In genomic region chr15:90650117-90650955, GRCh38 we compare ENCODE assay signal across 11 cellular contexts.
DNase-seq lines count a peak whose midpoint lies in the region; ATAC-seq, FAIRE-seq and TF ChIP-seq lines count a peak whose summit lies in the region.
"Had no signal": no experiment of that assay in that cellular context is flagged by ENCODE, and none has a peak within 500 bp of the region (broad histone marks: within the 10 kb centered on the region; RNA-seq: fewer than 3 reads in every experiment).

No MANE protein-coding gene starts in this region.

- H3K9ac ChIP-seq in Karpas-422 (ENCODE audit: low read length) (no peak overlapping the region), K562 (ENCODE audit: insufficient read depth in 1 of 2, low read depth in 2 of 2, low read length in 2 of 2) (peak overlapping the region; percentile 46 to 69; a peak in 3 of 4 replicates)

- no peak for ATAC-seq in activated CD4-positive, alpha-beta T cell treated with anti-CD3 and anti-CD28 coated beads for 36 hours
- peak; percentile 34 for ATAC-seq in K562
- no peak for ATAC-seq in HG02678 (IDR thresholded peaks at IDR 0.05; ENCODE audit: unreplicated experiment)

- no peaks in the 10 kb centered on the region for H3K9me1 ChIP-seq in K562 (ENCODE audit: control insufficient read depth, insufficient read depth, low read length)

- peak; percentile 25 to 56; a peak in 3 of 4 replicates for TF ChIP-seq RAD21 in K562 (CRISPR knock-in tag; conservative IDR thresholded peaks at IDR 0.05 in 1 of 2, IDR thresholded peaks at IDR 0.05 in 1 of 2)

- WGBS in K562 (ENCODE audit: insufficient coverage, low coverage, missing lambda C conversion rate) = 3% methylated on average over 8 of the region's 8 CpGs

- H3K4me2 ChIP-seq in Karpas-422 (ENCODE audit: low read depth, low read length, poor library complexity, severe bottlenecking) (peak overlapping the region; percentile 23), K562 (ENCODE audit: insufficient read depth, low read length) (peak overlapping the region; percentile 66)

- no peak overlapping the region for H3K4me3 Mint-ChIP-seq in activated CD4-positive, alpha-beta T cell treated with anti-CD3 and anti-CD28 coated beads for 36 hours

- intact Hi-C loops in activated CD4-positive, alpha-beta T cell treated with anti-CD3 and anti-CD28 coated beads for 36 hours (cut with DNase I, micrococcal nuclease) = no loop called here
- intact Hi-C loops in K562 (cut with micrococcal nuclease) = loop anchor here (5.0 kb wide), 1 partner anchor 222 kb away; no protein-coding TSS in a partner anchor

- H3K4me1 ChIP-seq in Karpas-422 (ENCODE audit: low read length) (peaks cover 33% of the 10 kb centered on the region), K562 (replicated peaks in 1 of 2; ENCODE audit: control insufficient read depth in 2 of 2, insufficient read depth in 2 of 2, low read length in 2 of 2) (peaks cover 38 to 39% of the 10 kb centered on the region in 2 experiments), BE2C (peaks cover 3% of the 10 kb centered on the region)

- TF ChIP-seq EP300 in K562 (IDR thresholded peaks at IDR 0.05; ENCODE audit: low read length) = peak; percentile 44; the same call in 1 of the 2 replicates

- no peak overlapping the region for H3K27ac ChIP-seq in Karpas-422 (ENCODE audit: low read length)
- H3K27ac ChIP-seq in K562 (ENCODE audit: extremely low read depth, low read depth, low read length) = peak overlapping the region; percentile 97
- H3K27ac ChIP-seq: thoracic aorta had no signal

- DNase-seq in activated CD4-positive, alpha-beta T cell treated with anti-CD3 and anti-CD28 coated beads for 36 hours = no peak
- DNase-seq in activated CD4-positive, alpha-beta T cell treated with anti-CD3 and anti-CD28 coated beads for 4 hours = no peak
- DNase-seq in Karpas-422 (no peak), K562 (ENCODE audit: extremely low read depth in 1 of 4, low spot score in 3 of 4) (peak in 2 of 4 experiments; percentile 49 to 69), pulmonary artery endothelial cell (ENCODE audit: low read depth, low spot score) (peak; percentile 71), GM19240 (ENCODE audit: insufficient read length, low spot score) (no peak), BE2C (no peak)
- DNase-seq: foreskin melanocyte had no signal

- TF ChIP-seq CTCF in K562 (IDR thresholded peaks at IDR 0.05 in 2 of 3, conservative IDR thresholded peaks at IDR 0.05 in 1 of 3; ENCODE audit: insufficient read depth in 2 of 3, low read depth in 1 of 3, low read length in 3 of 3) = no peak
- no peak for TF ChIP-seq CTCF in BE2C (IDR thresholded peaks at IDR 0.05; ENCODE audit: low read depth, low read length)

- TF ChIP-seq POLR2A in K562 (conservative IDR thresholded peaks at IDR 0.05) = peak; percentile 49; the same call in 1 of the 2 replicates

- peak overlapping the region; percentile 15 for H3K27ac Mint-ChIP-seq in activated CD4-positive, alpha-beta T cell treated with anti-CD3 and anti-CD28 coated beads for 36 hours

- no peaks in the 10 kb centered on the region for H3K79me2 ChIP-seq in Karpas-422 (ENCODE audit: low read length)
- H3K79me2 ChIP-seq in K562 (ENCODE audit: control insufficient read depth, insufficient read depth, low read length) = no peaks in the 10 kb centered on the region

- POLR2A ChIA-PET in activated CD4-positive, alpha-beta T cell treated with anti-CD3 and anti-CD28 coated beads for 36 hours (lab: Charles Lee) = no interaction called here
- POLR2A ChIA-PET in K562 (lab: Yijun Ruan, JAX) = interaction anchor here (0.6 to 1.7 kb wide), 7 partner anchors 10 to 220 kb away, joined by 3 to 6 read pairs (median 4); partner anchors contain the start of gene BLM

- H2AFZ ChIP-seq in Karpas-422 (ENCODE audit: low read length) (no peak overlapping the region), K562 (ENCODE audit: low read depth, low read length) (peak overlapping the region; percentile 99)

- H3K9me2 ChIP-seq in Karpas-422 (replicated peaks; ENCODE audit: insufficient read depth, low read length) = no peaks in the 10 kb centered on the region

- in situ Hi-C loops in K562 (cut with MboI) = no loop called here

- peaks cover 35% of the 10 kb centered on the region for H3K4me1 Mint-ChIP-seq in activated CD4-positive, alpha-beta T cell treated with anti-CD3 and anti-CD28 coated beads for 36 hours

- no peaks in the 10 kb centered on the region for H3K9me3 Mint-ChIP-seq in activated CD4-positive, alpha-beta T cell treated with anti-CD3 and anti-CD28 coated beads for 36 hours (ENCODE audit: low read depth)

- H3K27me3 ChIP-seq in Karpas-422 (ENCODE audit: low read length) = no peaks in the 10 kb centered on the region
- no peaks in the 10 kb centered on the region for H3K27me3 ChIP-seq in K562 (ENCODE audit: control insufficient read depth in 2 of 2, insufficient read depth in 2 of 2, low read length in 2 of 2)
- no peaks in the 10 kb centered on the region for H3K27me3 ChIP-seq in BE2C

- no peaks in the 10 kb centered on the region for H3K36me3 ChIP-seq in Karpas-422 (ENCODE audit: insufficient read depth, low read length)
- no peaks in the 10 kb centered on the region for H3K36me3 ChIP-seq in K562 (ENCODE audit: control insufficient read depth, insufficient read depth, low read length)
- no peaks in the 10 kb centered on the region for H3K36me3 ChIP-seq in BE2C
- H3K36me3 ChIP-seq: thoracic aorta had no signal

- no TSS peak for BruUV-seq in K562 (replicated peaks; lab: Mats Ljungman, UMichigan)

- CTCF ChIA-PET in activated CD4-positive, alpha-beta T cell treated with anti-CD3 and anti-CD28 coated beads for 36 hours (lab: Charles Lee) = interaction anchor here (0.5 to 1.8 kb wide), 14 partner anchors 10 to 330 kb away, joined by 3 to 6 read pairs (median 3); partner anchors contain the start of gene BLM
- CTCF ChIA-PET in K562 (lab: Yijun Ruan, JAX; ENCODE audit: low intra/inter-chr PET ratio) = interaction anchor here (1.2 kb wide), 1 partner anchor 43 kb away, joined by 6 read pairs; no protein-coding TSS in a partner anchor

- FAIRE-seq in K562 (lab: Jason Lieb, UNC) = peak; percentile 76
- FAIRE-seq: A204.1 had no signal

- no peaks in the 10 kb centered on the region for H3K36me3 Mint-ChIP-seq in activated CD4-positive, alpha-beta T cell treated with anti-CD3 and anti-CD28 coated beads for 36 hours (ENCODE audit: low read depth)

- H3K4me3 ChIP-seq in Karpas-422 (ENCODE audit: low read length) (no peak overlapping the region), K562 (no peak overlapping the region), BE2C (ENCODE audit: low read depth, low read length) (no peak overlapping the region)
- H3K4me3 ChIP-seq: thoracic aorta had no signal

- peaks cover 3% of the 10 kb centered on the region for H3K27me3 Mint-ChIP-seq in activated CD4-positive, alpha-beta T cell treated with anti-CD3 and anti-CD28 coated beads for 36 hours

- H4K20me1 ChIP-seq in Karpas-422 (ENCODE audit: insufficient read depth, low read depth, low read length) (no peaks in the 10 kb centered on the region), K562 (replicated peaks; ENCODE audit: control insufficient read depth, insufficient read depth, low read length) (no peaks in the 10 kb centered on the region)

- H3K9me3 ChIP-seq in Karpas-422 (ENCODE audit: low read length) (no peaks in the 10 kb centered on the region), K562 (replicated peaks; ENCODE audit: control insufficient read depth, insufficient read depth, low read depth, low read length) (0 out of 2 replicates have a peak, but pooled peaks cover 3% of the 10 kb centered on the region), BE2C (no peaks in the 10 kb centered on the region)
- H3K9me3 ChIP-seq: thoracic aorta had no signal

TF ChIP-seq in K562, 482 proteins besides CTCF, POLR2A, EP300 and RAD21 (continues in another document):
- TF ChIP-seq FUS (optimal IDR thresholded peaks at IDR 0.05; ENCODE audit: low read depth, low read length) (no peak), RBFOX2 (IDR thresholded peaks at IDR 0.05; ENCODE audit: low read depth, low read length) (peak; percentile 20; the same call in 1 of the 2 replicates), NCOR1 (IDR thresholded peaks at IDR 0.05) (peak; percentile 49; the same call in 1 of the 2 replicates), ADNP (tag; IDR thresholded peaks at IDR 0.05) (0 out of 2 replicates have a peak, but pooled peaks have one; percentile 62), ZNF175 (CRISPR knock-in tag; IDR thresholded peaks at IDR 0.05; ENCODE audit: low read depth) (peak; percentile 86; the same call in 1 of the 2 replicates), ZNF589 (CRISPR knock-in tag; IDR thresholded peaks at IDR 0.05; ENCODE audit: low read depth) (peak; percentile 96)
- TF ChIP-seq, protein P1, sequence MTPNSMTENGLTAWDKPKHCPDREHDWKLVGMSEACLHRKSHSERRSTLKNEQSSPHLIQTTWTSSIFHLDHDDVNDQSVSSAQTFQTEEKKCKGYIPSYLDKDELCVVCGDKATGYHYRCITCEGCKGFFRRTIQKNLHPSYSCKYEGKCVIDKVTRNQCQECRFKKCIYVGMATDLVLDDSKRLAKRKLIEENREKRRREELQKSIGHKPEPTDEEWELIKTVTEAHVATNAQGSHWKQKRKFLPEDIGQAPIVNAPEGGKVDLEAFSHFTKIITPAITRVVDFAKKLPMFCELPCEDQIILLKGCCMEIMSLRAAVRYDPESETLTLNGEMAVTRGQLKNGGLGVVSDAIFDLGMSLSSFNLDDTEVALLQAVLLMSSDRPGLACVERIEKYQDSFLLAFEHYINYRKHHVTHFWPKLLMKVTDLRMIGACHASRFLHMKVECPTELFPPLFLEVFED (CRISPR knock-in tag; conservative IDR thresholded peaks at IDR 0.05) = peak; percentile 74; the same call in 1 of the 2 replicates
- TF ChIP-seq, protein P2, sequence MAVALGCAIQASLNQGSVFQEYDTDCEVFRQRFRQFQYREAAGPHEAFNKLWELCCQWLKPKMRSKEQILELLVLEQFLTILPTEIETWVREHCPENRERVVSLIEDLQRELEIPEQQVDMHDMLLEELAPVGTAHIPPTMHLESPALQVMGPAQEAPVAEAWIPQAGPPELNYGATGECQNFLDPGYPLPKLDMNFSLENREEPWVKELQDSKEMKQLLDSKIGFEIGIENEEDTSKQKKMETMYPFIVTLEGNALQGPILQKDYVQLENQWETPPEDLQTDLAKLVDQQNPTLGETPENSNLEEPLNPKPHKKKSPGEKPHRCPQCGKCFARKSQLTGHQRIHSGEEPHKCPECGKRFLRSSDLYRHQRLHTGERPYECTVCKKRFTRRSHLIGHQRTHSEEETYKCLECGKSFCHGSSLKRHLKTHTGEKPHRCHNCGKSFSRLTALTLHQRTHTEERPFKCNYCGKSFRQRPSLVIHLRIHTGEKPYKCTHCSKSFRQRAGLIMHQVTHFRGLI (CRISPR knock-in tag; IDR thresholded peaks at IDR 0.05) = peak; percentile 64; the same call in 1 of the 2 replicates
